Comparison of ENCODE assay signal across 23 cellular contexts in genomic region chr5:117494208-117494607, GRCh38.
"Had no signal": no experiment of that assay in that cellular context is flagged by ENCODE, and none has a peak within 500 bp of the region (broad histone marks: within the 10 kb centered on the region; RNA-seq: fewer than 3 reads in every experiment).

No MANE protein-coding gene starts in this region.

- DNase-seq: activated CD8-positive, alpha-beta memory T cell treated with anti-CD3 and anti-CD28 coated beads for 24 hours; activated CD8-positive, alpha-beta memory T cell treated with anti-CD3 and anti-CD28 coated beads, Interleukin-2, amount 50 U/mL, for 4 hours; activated T-cell treated with anti-CD3 and anti-CD28 coated beads, Interleukin-2, amount 50 U/mL, for 24 hours; adrenal gland; effector CD4-positive, alpha-beta T cell; left colon; nephron progenitor cell; nucleus accumbens; right lobe of liver; small intestine; stimulated activated CD4-positive, alpha-beta T cell treated with anti-CD3 and anti-CD28 coated beads, Interleukin-2, amount 100 ng/mL, for 24 hours; stimulated activated naive CD8-positive, alpha-beta T cell treated with anti-CD3 and anti-CD28 coated beads, Interleukin-15, amount 100 ng/mL, for 72 hours; T1000 had no signal

- H3K36me3 Mint-ChIP-seq: activated naive CD4-positive, alpha-beta T cell treated with anti-CD3 and anti-CD28 coated beads, Interleukin-2, amount 50 U/mL, for 72 hours; memory B cell; stimulated activated effector memory CD8-positive, alpha-beta T cell treated with anti-CD3 and anti-CD28 coated beads, Interleukin-12 subunit alpha, Interleukin-12 subunit beta, amount 100 ng/mL, for 72 hours; WTC11 had no signal

- H3K4me1 Mint-ChIP-seq: activated T-helper 17 cell treated with anti-CD3 and anti-CD28 coated beads, Interleukin-2, amount 50 U/mL, for 72 hours; memory B cell; stimulated activated effector memory CD8-positive, alpha-beta T cell treated with anti-CD3 and anti-CD28 coated beads, Interleukin-12 subunit alpha, Interleukin-12 subunit beta, amount 100 ng/mL, for 72 hours; stimulated activated naive CD8-positive, alpha-beta T cell treated with anti-CD3 and anti-CD28 coated beads, Interleukin-15, amount 100 ng/mL, for 72 hours; WTC11 had no signal

- H3K9me3 Mint-ChIP-seq: activated T-helper 17 cell treated with anti-CD3 and anti-CD28 coated beads, Interleukin-2, amount 50 U/mL, for 72 hours; memory B cell; T-helper 1 cell treated with Interleukin-12 subunit alpha and Interleukin-12 subunit beta and Interleukin-4 antibody, amounts not matched to agents 30 μg/mL and 1 μg/mL, for 36 hours had no signal

- ATAC-seq: activated naive CD4-positive, alpha-beta T cell treated with anti-CD3 and anti-CD28 coated beads, Interleukin-2, amount 50 U/mL, for 72 hours; activated T-helper 17 cell treated with anti-CD3 and anti-CD28 coated beads, Interleukin-2, amount 50 U/mL, for 72 hours; left colon; right lobe of liver; stimulated activated effector memory CD8-positive, alpha-beta T cell treated with anti-CD3 and anti-CD28 coated beads, Interleukin-12 subunit alpha, Interleukin-12 subunit beta, amount 100 ng/mL, for 72 hours; stimulated activated naive CD8-positive, alpha-beta T cell treated with anti-CD3 and anti-CD28 coated beads, Interleukin-15, amount 100 ng/mL, for 72 hours; WTC11 had no signal

- H3K9me3 ChIP-seq: adrenal gland, right lobe of liver, suprapubic skin had no signal

- H3K4me3 ChIP-seq: adrenal gland, right lobe of liver, suprapubic skin, tibial nerve had no signal

- H3K27ac Mint-ChIP-seq: activated naive CD4-positive, alpha-beta T cell treated with anti-CD3 and anti-CD28 coated beads, Interleukin-2, amount 50 U/mL, for 72 hours; activated T-cell treated with anti-CD3 and anti-CD28 coated beads, Interleukin-2, amount 50 U/mL, for 24 hours; activated T-helper 17 cell treated with anti-CD3 and anti-CD28 coated beads, Interleukin-2, amount 50 U/mL, for 72 hours; dendritic cell treated with granulocyte-macrophage colony-stimulating factor and Interleukin-4, amounts not matched to agents 40 ng/mL and 50 ng/mL, for 4 days; memory B cell; nephron progenitor cell; stimulated activated effector memory CD8-positive, alpha-beta T cell treated with anti-CD3 and anti-CD28 coated beads, Interleukin-12 subunit alpha, Interleukin-12 subunit beta, amount 100 ng/mL, for 72 hours; stimulated activated naive CD8-positive, alpha-beta T cell treated with anti-CD3 and anti-CD28 coated beads, Interleukin-15, amount 100 ng/mL, for 72 hours; T-helper 1 cell treated with Interleukin-12 subunit alpha and Interleukin-12 subunit beta and Interleukin-4 antibody, amounts not matched to agents 30 μg/mL and 1 μg/mL, for 36 hours; WTC11 had no signal

- H3K4me3 Mint-ChIP-seq: activated T-cell treated with anti-CD3 and anti-CD28 coated beads, Interleukin-2, amount 50 U/mL, for 24 hours; activated T-helper 17 cell treated with anti-CD3 and anti-CD28 coated beads, Interleukin-2, amount 50 U/mL, for 72 hours; dendritic cell treated with granulocyte-macrophage colony-stimulating factor and Interleukin-4, amounts not matched to agents 40 ng/mL and 50 ng/mL, for 4 days; memory B cell; nephron progenitor cell; stimulated activated effector memory CD8-positive, alpha-beta T cell treated with anti-CD3 and anti-CD28 coated beads, Interleukin-12 subunit alpha, Interleukin-12 subunit beta, amount 100 ng/mL, for 72 hours; stimulated activated naive CD8-positive, alpha-beta T cell treated with anti-CD3 and anti-CD28 coated beads, Interleukin-15, amount 100 ng/mL, for 72 hours; T-helper 1 cell treated with Interleukin-12 subunit alpha and Interleukin-12 subunit beta and Interleukin-4 antibody, amounts not matched to agents 30 μg/mL and 1 μg/mL, for 36 hours; WTC11 had no signal

- H3K4me1 ChIP-seq: adrenal gland, parathyroid adenoma, right lobe of liver, suprapubic skin, tibial nerve had no signal

- H3K27me3 ChIP-seq: adrenal gland, right lobe of liver, suprapubic skin, tibial nerve had no signal

- H3K36me3 ChIP-seq: adrenal gland, right lobe of liver, suprapubic skin, tibial nerve had no signal

- H3K27ac ChIP-seq: adrenal gland, parathyroid adenoma, right lobe of liver, suprapubic skin, tibial nerve had no signal

- H3K27me3 Mint-ChIP-seq: activated T-cell treated with anti-CD3 and anti-CD28 coated beads, Interleukin-2, amount 50 U/mL, for 24 hours; activated T-helper 17 cell treated with anti-CD3 and anti-CD28 coated beads, Interleukin-2, amount 50 U/mL, for 72 hours; dendritic cell treated with granulocyte-macrophage colony-stimulating factor and Interleukin-4, amounts not matched to agents 40 ng/mL and 50 ng/mL, for 4 days; memory B cell; stimulated activated naive CD8-positive, alpha-beta T cell treated with anti-CD3 and anti-CD28 coated beads, Interleukin-15, amount 100 ng/mL, for 72 hours had no signal
